26 cellular contexts compared by ENCODE assay signal in genomic region chr14:87524011-87524410, GRCh38.
"Had no signal": no experiment of that assay in that cellular context is flagged by ENCODE, and none has a peak within 500 bp of the region (broad histone marks: within the 10 kb centered on the region; RNA-seq: fewer than 3 reads in every experiment).

No MANE protein-coding gene starts in this region.

- H3K27me3 ChIP-seq: stomach, suprapubic skin, testis, thyroid gland, tibial artery, tibial nerve, transverse colon, upper lobe of left lung, upper lobe of right lung, uterus, vagina had no signal

- H3K36me3 ChIP-seq: stomach, suprapubic skin, thoracic aorta, thyroid gland, tibial artery, tibial nerve, transverse colon, upper lobe of left lung, upper lobe of right lung, uterus, vagina had no signal

- H3K27ac ChIP-seq: stomach, suprapubic skin, testis, thoracic aorta, thyroid gland, tibial artery, tibial nerve, transverse colon, upper lobe of left lung, upper lobe of right lung, uterus, vagina had no signal

- H3K9me3 ChIP-seq: stomach, suprapubic skin, testis, thoracic aorta, thyroid gland, tibial artery, tibial nerve, transverse colon, upper lobe of left lung, upper lobe of right lung, uterus, vagina had no signal

- ATAC-seq: stimulated activated effector memory CD8-positive, alpha-beta T cell treated with anti-CD3 and anti-CD28 coated beads, Interleukin-12 subunit alpha, Interleukin-12 subunit beta, amount 100 ng/mL, for 72 hours; stimulated activated memory B cell treated with anti-CD40 and anti-IgM and Interleukin-4, amounts not matched to agents 10 μg/mL and 1 μg/mL and 100 μg/mL, for 72 hours; stimulated activated naive B cell treated with anti-CD40 and anti-IgM and Interleukin-4, amounts not matched to agents 10 μg/mL and 1 μg/mL and 100 μg/mL, for 72 hours; stimulated activated naive CD8-positive, alpha-beta T cell treated with anti-CD3 and anti-CD28 coated beads, Interleukin-15, amount 100 ng/mL, for 72 hours; stimulated activated naive CD8-positive, alpha-beta T cell treated with anti-CD3 and anti-CD28 coated beads, Interleukin-15, Interleukin-2, amounts not matched to agents 100 U/mL and 50 U/mL, for 24 hours; upper lobe of right lung had no signal

- H3K4me3 ChIP-seq: stomach, suprapubic skin, testis, thoracic aorta, thyroid gland, tibial artery, tibial nerve, transverse colon, upper lobe of left lung, upper lobe of right lung, uterus, vagina had no signal

- DNase-seq: stimulated activated CD4-positive, alpha-beta T cell treated with anti-CD3 and anti-CD28 coated beads, Interleukin-2, amount 100 ng/mL, for 48 hours; stimulated activated CD4-positive, alpha-beta T cell treated with anti-CD3 and anti-CD28 coated beads, Interleukin-4, amount 100 ng/mL, for 1 hour; stimulated activated CD4-positive, alpha-beta T cell treated with anti-CD3 and anti-CD28 coated beads, Interleukin-4, amount 100 ng/mL, for 24 hours; stimulated activated CD4-positive, alpha-beta T cell treated with anti-CD3 and anti-CD28 coated beads, Interleukin-4, amount 100 ng/mL, for 4 hours; stimulated activated CD8-positive, alpha-beta memory T cell treated with anti-CD3 and anti-CD28 coated beads, Interleukin-4, amount 100 ng/mL, for 48 hours; stimulated activated naive B cell treated with anti-CD40 and anti-IgM and Interleukin-4, amounts not matched to agents 10 μg/mL and 1 μg/mL and 100 μg/mL, for 72 hours; stimulated activated naive CD4-positive, alpha-beta T cell; stimulated activated naive CD4-positive, alpha-beta T cell treated with Interleukin-2 at 50 U/mL for 16 hours; stimulated activated naive CD8-positive, alpha-beta T cell treated with anti-CD3 and anti-CD28 coated beads, Interleukin-15, amount 100 ng/mL, for 72 hours; stimulated activated naive CD8-positive, alpha-beta T cell treated with anti-CD3 and anti-CD28 coated beads, Interleukin-15, Interleukin-2, amounts not matched to agents 100 U/mL and 50 U/mL, for 24 hours; stomach; substantia nigra; testis; thyroid gland; tibial artery; transverse colon; trophoblast cell; upper lobe of left lung; upper lobe of right lung; uterus had no signal

- H3K4me1 ChIP-seq: stomach, suprapubic skin, testis, thyroid gland, tibial artery, transverse colon, upper lobe of left lung, upper lobe of right lung, uterus, vagina had no signal
